Comparison of ENCODE assay signal across 19 cellular contexts in genomic region chr3:9194509-9195184, GRCh38. TPM values are rescaled to one million over a fixed set of nuclear protein-coding genes. Genes with fewer than 3 reads are reported as not detected.
DNase-seq lines count a peak whose midpoint lies in the region; ATAC-seq lines count a peak whose summit lies in the region.
"Had no signal": no experiment of that assay in that cellular context is flagged by ENCODE, and none has a peak within 500 bp of the region (broad histone marks: within the 10 kb centered on the region; RNA-seq: fewer than 3 reads in every experiment).

No MANE protein-coding gene starts in this region.

- H3K36me3 ChIP-seq in thymus (ENCODE audit: control insufficient read depth, insufficient read depth) (no peaks in the 10 kb centered on the region), mesenchymal stem cell (ENCODE audit: control insufficient read depth in 1 of 2, insufficient read depth in 2 of 2, low read depth in 1 of 2, low read length in 2 of 2) (peaks cover 0 to 4% of the 10 kb centered on the region in 2 experiments)
- H3K36me3 ChIP-seq: gastroesophageal sphincter, upper lobe of right lung had no signal

- H3K4me2 ChIP-seq in mesenchymal stem cell (ENCODE audit: low read length, poor library complexity, severe bottlenecking): no peak overlapping the region

- no peaks in the 10 kb centered on the region for H3K79me1 ChIP-seq in mesenchymal stem cell (replicated peaks; ENCODE audit: low read length, poor library complexity, severe bottlenecking)

- H2BK5ac ChIP-seq in mesenchymal stem cell (ENCODE audit: low read depth, low read length, poor library complexity, severe bottlenecking): no peak overlapping the region

- no peak overlapping the region for H2BK15ac ChIP-seq in mesenchymal stem cell (ENCODE audit: low read depth, poor library complexity, severe bottlenecking)

- no peak for ATAC-seq in activated CD4-positive, CD25-positive, alpha-beta regulatory T cell treated with anti-CD3 and anti-CD28 coated beads, Interleukin-2, amount 50 U/mL, for 24 hours
- ATAC-seq: activated CD8-positive, alpha-beta memory T cell treated with anti-CD3 and anti-CD28 coated beads, Interleukin-2, amount 10 ng/mL, durations not matched to agents 7 days and 5 days; gastroesophageal sphincter; stimulated activated naive CD8-positive, alpha-beta T cell treated with anti-CD3 and anti-CD28 coated beads, Interleukin-15, Interleukin-2, amounts not matched to agents 100 U/mL and 50 U/mL, for 24 hours; upper lobe of right lung had no signal

- DNase-seq in NCI-H2107 treated with DMSO at 0.1 percent for 48 hours (lab: John Stamatoyannopoulos, UW; ENCODE audit: unreplicated experiment): peak; percentile 48
- DNase-seq in NCI-H2107 (lab: John Stamatoyannopoulos, UW): no peak
- peak; percentile 62 for DNase-seq in NCI-H2196 (lab: John Stamatoyannopoulos, UW; ENCODE audit: unreplicated experiment)
- peak; percentile 38 for DNase-seq in astrocyte of the hippocampus (ENCODE audit: low read depth, low spot score)
- DNase-seq in stimulated activated CD4-positive, alpha-beta T cell treated with anti-CD3 and anti-CD28 coated beads, Interleukin-4, amount 100 ng/mL, for 4 hours: no peak
- DNase-seq in mesenchymal stem cell: no peak
- DNase-seq: activated CD4-positive, CD25-positive, alpha-beta regulatory T cell treated with anti-CD3 and anti-CD28 coated beads, Interleukin-2, amount 50 U/mL, for 72 hours; activated CD8-positive, alpha-beta memory T cell treated with anti-CD3 and anti-CD28 coated beads, Interleukin-2, amount 10 ng/mL, durations not matched to agents 7 days and 5 days; activated gamma-delta T cell; aorta; EL; naive B cell; NCI-H187; posterior cingulate gyrus; stimulated activated naive CD8-positive, alpha-beta T cell treated with anti-CD3 and anti-CD28 coated beads, Interleukin-15, Interleukin-2, amounts not matched to agents 100 U/mL and 50 U/mL, for 24 hours; upper lobe of right lung had no signal

- H3K27me3 ChIP-seq in thymus (ENCODE audit: control insufficient read depth, insufficient read depth) (no peaks in the 10 kb centered on the region), mesenchymal stem cell (ENCODE audit: control insufficient read depth in 1 of 2, insufficient read depth in 1 of 2, low read length in 2 of 2) (peaks cover 0 to 43% of the 10 kb centered on the region in 2 experiments)
- H3K27me3 ChIP-seq: gastroesophageal sphincter, upper lobe of right lung had no signal

- H2BK120ac ChIP-seq in mesenchymal stem cell (ENCODE audit: low read depth, low read length): no peak overlapping the region

- H3K14ac ChIP-seq in mesenchymal stem cell (ENCODE audit: low read length in 2 of 2): no peak overlapping the region

- H3K4me1 ChIP-seq in thymus (ENCODE audit: control insufficient read depth, insufficient read depth, low read length) (no peaks in the 10 kb centered on the region), mesenchymal stem cell (ENCODE audit: control insufficient read depth, insufficient read depth, low read depth, low read length) (peaks cover 2% of the 10 kb centered on the region)
- H3K4me1 ChIP-seq: gastroesophageal sphincter, upper lobe of right lung had no signal

- H3K4me3 ChIP-seq in thymus (ENCODE audit: low read length) (no peak overlapping the region), mesenchymal stem cell (ENCODE audit: insufficient read depth in 1 of 2, low read depth in 1 of 2, low read length in 2 of 2) (no peak overlapping the region)
- H3K4me3 ChIP-seq: gastroesophageal sphincter, upper lobe of right lung had no signal

- H2BK12ac ChIP-seq in mesenchymal stem cell (ENCODE audit: low read length in 2 of 2): no peak overlapping the region

- no peak overlapping the region for H2AFZ ChIP-seq in mesenchymal stem cell (ENCODE audit: low read depth, low read length)

- no peaks in the 10 kb centered on the region for H3K9me3 ChIP-seq in thymus (ENCODE audit: control insufficient read depth)
- no peaks in the 10 kb centered on the region for H3K9me3 ChIP-seq in mesenchymal stem cell (ENCODE audit: control insufficient read depth, low read length)
- H3K9me3 ChIP-seq: gastroesophageal sphincter, upper lobe of right lung had no signal

- H4K8ac ChIP-seq in mesenchymal stem cell (ENCODE audit: low read length): no peak overlapping the region

- peak overlapping the region; percentile 11 for H3K27ac ChIP-seq in thymus (ENCODE audit: low read depth)
- H3K27ac ChIP-seq in mesenchymal stem cell (ENCODE audit: low read length, poor library complexity, severe bottlenecking): no peak overlapping the region
- H3K27ac ChIP-seq: gastroesophageal sphincter, upper lobe of right lung had no signal

- no peak overlapping the region for H4K91ac ChIP-seq in mesenchymal stem cell (ENCODE audit: low read length)

- H3K18ac ChIP-seq in mesenchymal stem cell (ENCODE audit: low read depth in 1 of 2, low read length in 2 of 2): no peak overlapping the region

- no peak overlapping the region for H3K23ac ChIP-seq in mesenchymal stem cell (ENCODE audit: low read length in 2 of 2)

- no peak overlapping the region for H2AK5ac ChIP-seq in mesenchymal stem cell (ENCODE audit: low read length, severe bottlenecking)

- 94% methylated on average over 4 of the region's 4 CpGs for WGBS in thymus
- 58% methylated on average over 4 of the region's 4 CpGs for WGBS in mesenchymal stem cell

- no peak overlapping the region for H3K4ac ChIP-seq in mesenchymal stem cell (ENCODE audit: low read depth in 1 of 2, low read length in 2 of 2)

- H3K9ac ChIP-seq in mesenchymal stem cell (ENCODE audit: low read length): no peak overlapping the region

RNA-seq across cellular contexts. Expression of gene SRGAP3, which starts 54.8 kb away (rescaled TPM):
- 3.9 TPM for polyA plus RNA-seq in thymus
- polyA plus RNA-seq in mesenchymal stem cell (2013, experiment 1 of 2): 0.33 TPM
- polyA plus RNA-seq in mesenchymal stem cell (2013, experiment 2 of 2): 0.21 TPM

Comparison
In these comparisons a context has a peak if more than half of its experiments do, and no peak if none do; other contexts are left out.
1. DNase-seq: peak in NCI-H2107 treated with DMSO at 0.1 percent for 48 hours (single experiment), NCI-H2196 (single experiment) and astrocyte of the hippocampus (single experiment); none in NCI-H2107 (single experiment), stimulated activated CD4-positive, alpha-beta T cell treated with anti-CD3 and anti-CD28 coated beads, Interleukin-4, amount 100 ng/mL, for 4 hours (0 of 2) and mesenchymal stem cell (single experiment).